8 cellular contexts compared by ENCODE assay signal in the genomic region with DNA sequence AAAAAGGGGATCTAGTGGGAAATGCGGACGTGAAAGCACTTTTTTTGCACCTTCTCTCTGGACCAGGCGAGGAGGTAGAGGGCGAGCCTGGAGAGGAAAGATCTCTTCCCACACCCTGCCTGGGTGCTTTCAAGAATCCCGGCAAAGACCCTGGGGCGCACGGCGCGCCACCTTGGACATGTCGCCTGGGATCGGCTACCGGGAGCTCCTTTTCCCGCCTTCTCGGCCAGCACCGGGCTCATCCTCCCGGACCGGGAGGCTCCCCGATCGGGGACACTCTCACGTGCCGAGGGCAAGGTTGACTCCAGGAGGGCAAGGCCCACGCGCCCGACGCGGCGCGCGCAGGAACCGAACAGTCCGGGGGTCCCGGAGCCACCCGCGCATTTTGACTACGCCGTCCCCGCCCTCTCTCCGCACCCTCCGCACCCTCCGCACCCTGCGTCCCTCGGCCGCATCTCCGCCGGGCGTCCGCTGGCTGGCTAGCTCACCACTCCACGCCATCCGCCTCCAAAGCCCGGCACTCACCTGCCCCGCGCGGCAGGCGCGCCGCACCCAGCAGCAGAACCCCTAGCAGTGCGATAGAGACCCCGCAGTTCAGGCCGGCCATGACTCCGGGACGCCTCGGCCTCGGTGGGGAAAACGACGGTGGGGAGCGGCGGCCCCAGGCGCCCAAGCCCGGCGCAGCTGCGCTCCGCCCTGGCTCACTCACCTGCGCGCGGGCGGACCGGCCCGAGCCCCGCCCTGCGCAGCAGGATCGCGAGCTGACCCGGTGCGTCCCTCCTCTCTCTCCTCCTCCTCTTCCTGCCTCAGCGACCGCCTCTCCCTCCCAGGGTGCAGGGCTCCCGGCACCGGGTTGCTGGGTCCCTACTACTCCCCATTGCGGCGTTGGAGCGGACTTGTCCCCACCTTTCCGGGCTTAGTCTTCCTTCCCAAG. TPM values are rescaled to one million over a fixed set of nuclear protein-coding genes. Genes with fewer than 3 reads are reported as not detected.
A peak's percentile ranks its signal among the peaks of the same experiment; 100 is the strongest.
DNase-seq lines count a peak whose midpoint lies in the region; ATAC-seq, FAIRE-seq and TF ChIP-seq lines count a peak whose summit lies in the region.

A gene with protein sequence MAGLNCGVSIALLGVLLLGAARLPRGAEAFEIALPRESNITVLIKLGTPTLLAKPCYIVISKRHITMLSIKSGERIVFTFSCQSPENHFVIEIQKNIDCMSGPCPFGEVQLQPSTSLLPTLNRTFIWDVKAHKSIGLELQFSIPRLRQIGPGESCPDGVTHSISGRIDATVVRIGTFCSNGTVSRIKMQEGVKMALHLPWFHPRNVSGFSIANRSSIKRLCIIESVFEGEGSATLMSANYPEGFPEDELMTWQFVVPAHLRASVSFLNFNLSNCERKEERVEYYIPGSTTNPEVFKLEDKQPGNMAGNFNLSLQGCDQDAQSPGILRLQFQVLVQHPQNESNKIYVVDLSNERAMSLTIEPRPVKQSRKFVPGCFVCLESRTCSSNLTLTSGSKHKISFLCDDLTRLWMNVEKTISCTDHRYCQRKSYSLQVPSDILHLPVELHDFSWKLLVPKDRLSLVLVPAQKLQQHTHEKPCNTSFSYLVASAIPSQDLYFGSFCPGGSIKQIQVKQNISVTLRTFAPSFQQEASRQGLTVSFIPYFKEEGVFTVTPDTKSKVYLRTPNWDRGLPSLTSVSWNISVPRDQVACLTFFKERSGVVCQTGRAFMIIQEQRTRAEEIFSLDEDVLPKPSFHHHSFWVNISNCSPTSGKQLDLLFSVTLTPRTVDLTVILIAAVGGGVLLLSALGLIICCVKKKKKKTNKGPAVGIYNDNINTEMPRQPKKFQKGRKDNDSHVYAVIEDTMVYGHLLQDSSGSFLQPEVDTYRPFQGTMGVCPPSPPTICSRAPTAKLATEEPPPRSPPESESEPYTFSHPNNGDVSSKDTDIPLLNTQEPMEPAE (minus strand): TSS at position 698 of the 934 bp plus-strand sequence. CDS start 91 bp downstream, at position 607.

- intact Hi-C loops in mucosa of descending colon (cut with DNase I, micrococcal nuclease): no loop called here

- no peak for TF ChIP-seq POLR2A in GM12892 (IDR thresholded peaks at IDR 0.05; ENCODE audit: low read depth, low read length)

- TF ChIP-seq CTCF in mucosa of descending colon (IDR thresholded peaks at IDR 0.05): no peak

- ATAC-seq in mucosa of descending colon (peak; percentile 98), GM19467 (IDR thresholded peaks at IDR 0.05; ENCODE audit: unreplicated experiment) (no peak), GM21526 (IDR thresholded peaks at IDR 0.05; ENCODE audit: low FRiP score, unreplicated experiment) (no peak), GM19035 (IDR thresholded peaks at IDR 0.05; ENCODE audit: unreplicated experiment) (no peak), GM21723 (IDR thresholded peaks at IDR 0.05; ENCODE audit: unreplicated experiment) (no peak)

- H3K4me1 ChIP-seq in mucosa of descending colon (ENCODE audit: low read depth): peaks cover 11% of the 10 kb centered on the region

- H3K9me3 ChIP-seq in mucosa of descending colon: no peaks in the 10 kb centered on the region

- H3K4me3 ChIP-seq in mucosa of descending colon: peak within 1 kb of the TSS; percentile 79

- FAIRE-seq in GM12892 (lab: Jason Lieb, UNC): no peak

- DNase-seq in GM12892 (ENCODE audit: insufficient read length) (peak; percentile 21), NCI-H460 (ENCODE audit: extremely low read depth, low read depth) (no peak), ecto neural progenitor cell (ENCODE audit: low spot score) (peak; percentile 63), mucosa of descending colon (peak; percentile 77 to 86 (median 85))

- no peaks in the 10 kb centered on the region for H3K36me3 ChIP-seq in mucosa of descending colon (ENCODE audit: low read depth)

RNA-seq across cellular contexts. Expression of the gene that starts here (rescaled TPM):
- polyA plus RNA-seq in GM12892 (2012; ENCODE audit: missing spikeins): 0.36 TPM
- total RNA-seq in NCI-H460 (2014; rRNA removed; shearing (Covaris generic)): 47.5 and 47.7 TPM in 2 replicates
- polyA plus RNA-seq in NCI-H460 (2014; cell fraction: nucleus; rRNA removed): 3.3 and 4.3 TPM in 2 replicates
- 100 to 1,000 TPM in 1 of 3 donors, 10 to 100 TPM in 2; 57.6 to 111 (median 87.5) TPM for total RNA-seq in mucosa of descending colon
